ENCODE assay signal across 8 cellular contexts in genomic region chr19:5536337-5536894, GRCh38. TPM values are rescaled to one million over a fixed set of nuclear protein-coding genes. Genes with fewer than 3 reads are reported as not detected.
DNase-seq lines count a peak whose midpoint lies in the region; ATAC-seq and TF ChIP-seq lines count a peak whose summit lies in the region.

No MANE protein-coding gene starts in this region.

- H2AK5ac ChIP-seq in H9 (ENCODE audit: insufficient read length, low read length), result no peak overlapping the region

- H2BK120ac ChIP-seq in H9 (ENCODE audit: low read depth, low read length, poor library complexity, severe bottlenecking), result no peak overlapping the region

- CTCF ChIA-PET in RWPE1 (lab: Yijun Ruan, JAX), result interaction anchor here (1.0 kb wide), 1 partner anchor 10 kb away, joined by 3 read pairs; no protein-coding TSS in a partner anchor

- no peaks in the 10 kb centered on the region for H3K79me1 ChIP-seq in H9 (ENCODE audit: insufficient read depth, low read depth, low read length, poor library complexity, severe bottlenecking)

- DNase-seq in H9 (peak; percentile 96), RWPE1 (ENCODE audit: low spot score) (peak; percentile 46), Right ventricle myocardium superior (peak; percentile 84), putamen (ENCODE audit: low spot score) (peak; percentile 18), CD14-positive monocyte (ENCODE audit: low spot score) (no peak), SIG-M5 treated with dmso at 0.1 percent for 504 hours (lab: John Stamatoyannopoulos, UW; ENCODE audit: unreplicated experiment) (no peak)

- H2BK12ac ChIP-seq in H9 (ENCODE audit: insufficient read length, low read depth, low read length), result peak overlapping the region; percentile 37

- no peak overlapping the region for H4K91ac ChIP-seq in H9 (ENCODE audit: insufficient read length, low read depth, low read length)

- no peak overlapping the region for H3K27ac ChIP-seq in H9 (ENCODE audit: insufficient read length, low read depth, low read length)
- peak overlapping the region; percentile 68 for H3K27ac ChIP-seq in RWPE1

- TF ChIP-seq CTCF in H9 (conservative IDR thresholded peaks at IDR 0.05), result no peak
- TF ChIP-seq CTCF in RWPE1 (conservative IDR thresholded peaks at IDR 0.05; ENCODE audit: low read depth), result no peak
- no peak for TF ChIP-seq CTCF in CD14-positive monocyte (IDR thresholded peaks at IDR 0.05)

- H3K79me2 ChIP-seq in H9 (ENCODE audit: insufficient read depth, low read length), result no peaks in the 10 kb centered on the region

- H3K4me1 ChIP-seq in H9 (ENCODE audit: insufficient read depth, low read length), result peaks cover 2% of the 10 kb centered on the region; the same call in 1 of the 2 replicates

- H3K27ac Mint-ChIP-seq in H9, result peak overlapping the region; percentile 49 to 98 (median 85); a peak in 5 of 7 replicates
- H3K27ac Mint-ChIP-seq in CD14-positive monocyte, result no peak overlapping the region

- H3K4me2 ChIP-seq in H9 (ENCODE audit: insufficient read depth, insufficient read length, low read length), result peak overlapping the region; percentile 53

- H3K27me3 Mint-ChIP-seq in H9 (ENCODE audit: low read depth) (peaks cover 68% of the 10 kb centered on the region), CD14-positive monocyte (ENCODE audit: low read depth in 3 of 3) (peaks cover 20 to 28% (median 23%) of the 10 kb centered on the region in 3 donors)

- H3T11ph ChIP-seq in H9 (ENCODE audit: low read length), result no peak overlapping the region

- ATAC-seq in Right ventricle myocardium superior (ENCODE audit: poor library complexity), result peak; percentile 92
- ATAC-seq in HG03469 (IDR thresholded peaks at IDR 0.05; ENCODE audit: unreplicated experiment), result no peak
- ATAC-seq in GM18867 (IDR thresholded peaks at IDR 0.05; ENCODE audit: unreplicated experiment), result no peak

- POLR2A ChIA-PET in RWPE1 (lab: Yijun Ruan, JAX; ENCODE audit: low non-redundant PET), result interaction anchor here (0.6 kb wide), 1 partner anchor 194 kb away, joined by 4 read pairs; no protein-coding TSS in a partner anchor

- H3K9me3 Mint-ChIP-seq in H9, result peaks cover 25 to 32% of the 10 kb centered on the region in 2 experiments
- H3K9me3 Mint-ChIP-seq in CD14-positive monocyte, result peaks cover 20 to 38% (median 35%) of the 10 kb centered on the region in 7 donors

- H4K20me1 ChIP-seq in H9 (ENCODE audit: control insufficient read depth, insufficient read depth, insufficient read length), result no peaks in the 10 kb centered on the region

- no peak overlapping the region for H3K23ac ChIP-seq in H9 (ENCODE audit: insufficient read length, low read depth, low read length)

- H3K9me3 ChIP-seq in H9 (ENCODE audit: control insufficient read depth, low read depth, low read length), result peaks cover 7% of the 10 kb centered on the region

- H3K56ac ChIP-seq in H9 (ENCODE audit: insufficient read length, low read depth, low read length), result no peak overlapping the region

- no peak overlapping the region for H2BK5ac ChIP-seq in H9 (ENCODE audit: insufficient read length, low read length)

- H3K18ac ChIP-seq in H9 (ENCODE audit: insufficient read length, low read depth, low read length), result peak overlapping the region; percentile 84

- no peak overlapping the region for H2BK15ac ChIP-seq in H9 (ENCODE audit: low read depth, low read length)

- WGBS in H9 (ENCODE audit: extremely low coverage, insufficient read length, low lambda C conversion rate), result no CpG with 5 or more reads among the region's 38 CpGs

- intact Hi-C loops in Right ventricle myocardium superior (cut with DNase I), result no loop called here
- intact Hi-C loops in CD14-positive monocyte (cut with micrococcal nuclease), result no loop called here

- H3K27me3 ChIP-seq in H9 (ENCODE audit: insufficient read depth, low read length), result no peaks in the 10 kb centered on the region

- H4K8ac ChIP-seq in H9 (replicated peaks; ENCODE audit: insufficient read length, low read depth, low read length), result no peak overlapping the region

- H3K4me3 Mint-ChIP-seq in H9 (peak overlapping the region; percentile 21 to 69; a peak in 4 of 5 replicates), CD14-positive monocyte (peak overlapping the region in 1 of 2 donors; percentile 51)

- peaks cover 12 to 21% of the 10 kb centered on the region in 2 experiments for H3K4me1 Mint-ChIP-seq in H9
- H3K4me1 Mint-ChIP-seq in CD14-positive monocyte, result no peaks in the 10 kb centered on the region

- no peak overlapping the region for H3K9ac ChIP-seq in H9 (ENCODE audit: extremely low read depth, insufficient read length, low read length)

- no peak overlapping the region for H2BK20ac ChIP-seq in H9 (ENCODE audit: low read depth, low read length, poor library complexity, severe bottlenecking)

- H3K36me3 Mint-ChIP-seq in H9 (ENCODE audit: insufficient read depth in 1 of 3, low read depth in 3 of 3), result peaks cover 8 to 12% (median 8%) of the 10 kb centered on the region in 3 experiments
- no peaks in the 10 kb centered on the region for H3K36me3 Mint-ChIP-seq in CD14-positive monocyte

- H3K23me2 ChIP-seq in H9 (ENCODE audit: insufficient read length, low read depth, low read length, poor library complexity, severe bottlenecking), result no peaks in the 10 kb centered on the region

- no peak overlapping the region for H3K4ac ChIP-seq in H9 (ENCODE audit: low read depth, low read length)

- no peak overlapping the region for H4K5ac ChIP-seq in H9 (ENCODE audit: insufficient read length, low read depth, low read length)

- peak overlapping the region; percentile 81 for H3K14ac ChIP-seq in H9 (ENCODE audit: insufficient read depth, low read length)

- no peak overlapping the region for H2AFZ ChIP-seq in H9 (ENCODE audit: low read length)

RNA-seq across cellular contexts. Expression of gene TINCR, which starts 31.3 kb away (rescaled TPM):
- total RNA-seq in H9 (2021) (0.17 and 0.18 TPM in 2 replicates), Right ventricle myocardium superior (not detected)
- polyA plus RNA-seq in CD14-positive monocyte, result not detected

Comparison
In these comparisons a context has a peak if more than half of its experiments do, and no peak if none do; other contexts are left out.
1. DNase-seq: peak in H9 (single experiment), RWPE1 (single experiment), Right ventricle myocardium superior (single experiment) and putamen (single experiment); none in CD14-positive monocyte (single experiment) and SIG-M5 treated with dmso at 0.1 percent for 504 hours (single experiment).
2. H3K27ac Mint-ChIP-seq: peak in H9 (3 of 3); none in CD14-positive monocyte (0 of 7).